Comparison of ENCODE assay signal across 18 cellular contexts in the genomic region with DNA sequence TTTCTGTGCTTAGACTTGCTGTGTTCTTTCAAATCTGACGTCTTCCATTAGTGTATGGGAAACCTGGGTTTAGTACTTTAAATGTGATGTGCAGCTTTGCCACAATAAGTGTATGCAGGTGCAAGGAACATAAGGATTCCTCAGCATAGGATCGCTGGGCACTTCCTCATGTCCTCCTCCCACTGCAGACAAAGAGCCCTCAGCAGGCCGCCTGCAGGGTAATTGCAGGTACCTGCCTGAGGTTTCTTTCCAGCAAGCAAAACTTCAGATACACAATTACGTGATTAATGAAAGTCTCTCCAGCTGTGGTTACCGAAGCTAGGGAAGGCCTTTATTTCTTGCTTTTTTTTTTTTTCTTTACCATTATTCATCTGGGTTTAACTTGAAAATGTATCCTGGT.
DNase-seq lines count a peak whose midpoint lies in the region; ATAC-seq and TF ChIP-seq lines count a peak whose summit lies in the region.
"Had no signal": no experiment of that assay in that cellular context is flagged by ENCODE, and none has a peak within 500 bp of the region (broad histone marks: within the 10 kb centered on the region; RNA-seq: fewer than 3 reads in every experiment).

No MANE protein-coding gene starts in this region.

- TF ChIP-seq CTCF in astrocyte of the spinal cord (IDR thresholded peaks at IDR 0.05; ENCODE audit: low read depth, low read length) = no peak
- TF ChIP-seq CTCF in mesothelial cell of epicardium (IDR thresholded peaks at IDR 0.05; ENCODE audit: unreplicated experiment) = no peak
- no peak for TF ChIP-seq CTCF in type B pancreatic cell (conservative IDR thresholded peaks at IDR 0.05)

- no peak for DNase-seq in Right ventricle myocardium superior
- DNase-seq in Right ventricle myocardium inferior (ENCODE audit: missing footprints) = no peak
- peak; percentile 12 for DNase-seq in astrocyte of the spinal cord (ENCODE audit: low read depth, low spot score)
- no peak for DNase-seq in mesothelial cell of epicardium (ENCODE audit: low spot score in 2 of 2, unreplicated experiment in 2 of 2)
- DNase-seq in type B pancreatic cell (ENCODE audit: extremely low spot score, unreplicated experiment) = no peak
- DNase-seq in hepatic stellate cell (ENCODE audit: low spot score) = no peak
- no peak for DNase-seq in glomerular visceral epithelial cell (ENCODE audit: extremely low spot score)
- DNase-seq: activated CD4-positive, alpha-beta memory T cell treated with anti-CD3 and anti-CD28 coated beads for 36 hours; activated naive CD8-positive, alpha-beta T cell treated with anti-CD3 and anti-CD28 coated beads, Interleukin-2, amount 10 ng/mL, durations not matched to agents 7 days and 5 days; activated T-cell treated with anti-CD3 and anti-CD28 coated beads, Interleukin-2, amount 50 U/mL, for 72 hours; CD4-positive, alpha-beta memory T cell; effector CD4-positive, alpha-beta T cell; GOT3; NCI-H1048; NCI-H524 treated with DMSO at 0.1 percent for 48 hours had no signal

- H3K4me3 Mint-ChIP-seq in mesothelial cell of epicardium (peak overlapping the region; percentile 15), type B pancreatic cell (peak overlapping the region; percentile 48)
- H3K4me3 Mint-ChIP-seq: activated CD4-positive, alpha-beta memory T cell treated with anti-CD3 and anti-CD28 coated beads for 36 hours; activated naive CD8-positive, alpha-beta T cell treated with anti-CD3 and anti-CD28 coated beads, Interleukin-2, amount 10 ng/mL, durations not matched to agents 7 days and 5 days; activated T-cell treated with anti-CD3 and anti-CD28 coated beads, Interleukin-2, amount 50 U/mL, for 72 hours; CD4-positive, alpha-beta memory T cell; stimulated activated effector memory CD8-positive, alpha-beta T cell treated with anti-CD3 and anti-CD28 coated beads, Interleukin-12 subunit alpha, Interleukin-12 subunit beta, amount 100 ng/mL, for 72 hours had no signal

- intact Hi-C loops in Right ventricle myocardium superior (cut with DNase I) = no loop called here
- intact Hi-C loops in Right ventricle myocardium inferior (cut with DNase I) = loop anchor here (10.0 kb wide), 1 partner anchor 266 kb away; a partner anchor contains a TSS

- no peak overlapping the region for H3K4me3 ChIP-seq in astrocyte of the spinal cord (ENCODE audit: low read depth, low read length)
- H3K4me3 ChIP-seq: lung had no signal

- peak overlapping the region; percentile 78 for H3K27ac Mint-ChIP-seq in mesothelial cell of epicardium
- peak overlapping the region; percentile 16 for H3K27ac Mint-ChIP-seq in type B pancreatic cell
- H3K27ac Mint-ChIP-seq: activated CD4-positive, alpha-beta memory T cell treated with anti-CD3 and anti-CD28 coated beads for 36 hours; activated naive CD8-positive, alpha-beta T cell treated with anti-CD3 and anti-CD28 coated beads, Interleukin-2, amount 10 ng/mL, durations not matched to agents 7 days and 5 days; activated T-cell treated with anti-CD3 and anti-CD28 coated beads, Interleukin-2, amount 50 U/mL, for 72 hours; CD4-positive, alpha-beta memory T cell; stimulated activated effector memory CD8-positive, alpha-beta T cell treated with anti-CD3 and anti-CD28 coated beads, Interleukin-12 subunit alpha, Interleukin-12 subunit beta, amount 100 ng/mL, for 72 hours had no signal

- H3K9me3 Mint-ChIP-seq in mesothelial cell of epicardium (no peaks in the 10 kb centered on the region), type B pancreatic cell (no peaks in the 10 kb centered on the region)
- H3K9me3 Mint-ChIP-seq: activated CD4-positive, alpha-beta memory T cell treated with anti-CD3 and anti-CD28 coated beads for 36 hours; activated naive CD8-positive, alpha-beta T cell treated with anti-CD3 and anti-CD28 coated beads, Interleukin-2, amount 10 ng/mL, durations not matched to agents 7 days and 5 days; activated T-cell treated with anti-CD3 and anti-CD28 coated beads, Interleukin-2, amount 50 U/mL, for 72 hours; CD4-positive, alpha-beta memory T cell; stimulated activated effector memory CD8-positive, alpha-beta T cell treated with anti-CD3 and anti-CD28 coated beads, Interleukin-12 subunit alpha, Interleukin-12 subunit beta, amount 100 ng/mL, for 72 hours had no signal

- no peaks in the 10 kb centered on the region for H3K27me3 Mint-ChIP-seq in mesothelial cell of epicardium (ENCODE audit: low read depth)
- no peaks in the 10 kb centered on the region for H3K27me3 Mint-ChIP-seq in type B pancreatic cell
- H3K27me3 Mint-ChIP-seq: activated CD4-positive, alpha-beta memory T cell treated with anti-CD3 and anti-CD28 coated beads for 36 hours; activated naive CD8-positive, alpha-beta T cell treated with anti-CD3 and anti-CD28 coated beads, Interleukin-2, amount 10 ng/mL, durations not matched to agents 7 days and 5 days; CD4-positive, alpha-beta memory T cell had no signal

- in situ Hi-C loops in astrocyte of the spinal cord (cut with HindIII; ENCODE audit: low sequenced_read_pairs) = no loop called here

- peaks cover 30% of the 10 kb centered on the region for H3K4me1 Mint-ChIP-seq in mesothelial cell of epicardium
- peaks cover 25% of the 10 kb centered on the region for H3K4me1 Mint-ChIP-seq in type B pancreatic cell (ENCODE audit: unreplicated experiment)
- H3K4me1 Mint-ChIP-seq: activated naive CD8-positive, alpha-beta T cell treated with anti-CD3 and anti-CD28 coated beads, Interleukin-2, amount 10 ng/mL, durations not matched to agents 7 days and 5 days; CD4-positive, alpha-beta memory T cell; stimulated activated effector memory CD8-positive, alpha-beta T cell treated with anti-CD3 and anti-CD28 coated beads, Interleukin-12 subunit alpha, Interleukin-12 subunit beta, amount 100 ng/mL, for 72 hours had no signal

- ATAC-seq in Right ventricle myocardium superior (ENCODE audit: poor library complexity) (peak; percentile 20), Right ventricle myocardium inferior (no peak), HG03135 (IDR thresholded peaks at IDR 0.05; ENCODE audit: unreplicated experiment) (no peak)
- ATAC-seq: activated T-cell treated with anti-CD3 and anti-CD28 coated beads, Interleukin-2, amount 50 U/mL, for 72 hours; stimulated activated effector memory CD8-positive, alpha-beta T cell treated with anti-CD3 and anti-CD28 coated beads, Interleukin-12 subunit alpha, Interleukin-12 subunit beta, amount 100 ng/mL, for 72 hours had no signal

- no peaks in the 10 kb centered on the region for H3K36me3 Mint-ChIP-seq in mesothelial cell of epicardium
- peaks cover 31% of the 10 kb centered on the region for H3K36me3 Mint-ChIP-seq in type B pancreatic cell
- H3K36me3 Mint-ChIP-seq: stimulated activated effector memory CD8-positive, alpha-beta T cell treated with anti-CD3 and anti-CD28 coated beads, Interleukin-12 subunit alpha, Interleukin-12 subunit beta, amount 100 ng/mL, for 72 hours had no signal
